Comparison of ENCODE assay signal across 23 cellular contexts in genomic region chr1:43524804-43525203, GRCh38. TPM values are rescaled to one million over a fixed set of nuclear protein-coding genes. Genes with fewer than 3 reads are reported as not detected.
DNase-seq lines count a peak whose midpoint lies in the region; ATAC-seq, FAIRE-seq and TF ChIP-seq lines count a peak whose summit lies in the region.
"Had no signal": no experiment of that assay in that cellular context is flagged by ENCODE, and none has a peak within 500 bp of the region (broad histone marks: within the 10 kb centered on the region; RNA-seq: fewer than 3 reads in every experiment).

No MANE protein-coding gene starts in this region.

- H2BK5ac ChIP-seq in H1 (ENCODE audit: low read depth, low read length): no peak overlapping the region

- H2AFZ ChIP-seq in GM23338 (peak overlapping the region; percentile 47; the same call in 1 of the 2 replicates), H1 (ENCODE audit: low read length) (peak overlapping the region; percentile 13; the same call in 1 of the 2 replicates)

- peaks cover 6% of the 10 kb centered on the region for H3K27me3 Mint-ChIP-seq in GM23338 (ENCODE audit: insufficient read depth, low read depth, poor library complexity)

- no peak overlapping the region for H2BK15ac ChIP-seq in H1 (ENCODE audit: low read length)

- no peaks in the 10 kb centered on the region for H3K9me3 Mint-ChIP-seq in GM23338
- H3K9me3 Mint-ChIP-seq: activated naive CD8-positive, alpha-beta T cell treated with anti-CD3 and anti-CD28 coated beads, Interleukin-2, amount 50 U/mL, for 24 hours; activated T-helper 1 cell treated with anti-CD3 and anti-CD28 coated beads, Interleukin-12 subunit alpha, Interleukin-12 subunit beta, Interleukin-2, Interleukin-4 antibody, amounts not matched to agents 30 ng/mL and 10 ng/mL and 1 ng/mL, durations not matched to agents 14 hours and 24 hours and 36 hours; immature natural killer cell; naive thymus-derived CD8-positive, alpha-beta T cell had no signal

- CTCF ChIA-PET in H1 (lab: Charles Lee; ENCODE audit: partially characterized antibody): interaction anchor here (1.0 to 1.3 kb wide), 2 partner anchors 31 to 56 kb away, joined by 4 read pairs; no protein-coding TSS in a partner anchor

- no peak overlapping the region for H3K4me3 Mint-ChIP-seq in GM23338
- H3K4me3 Mint-ChIP-seq: activated naive CD8-positive, alpha-beta T cell treated with anti-CD3 and anti-CD28 coated beads, Interleukin-2, amount 50 U/mL, for 24 hours; activated T-helper 1 cell treated with anti-CD3 and anti-CD28 coated beads, Interleukin-12 subunit alpha, Interleukin-12 subunit beta, Interleukin-2, Interleukin-4 antibody, amounts not matched to agents 30 ng/mL and 10 ng/mL and 1 ng/mL, durations not matched to agents 14 hours and 24 hours and 36 hours; immature natural killer cell; naive thymus-derived CD8-positive, alpha-beta T cell had no signal

- no peak overlapping the region for H3K4me3 ChIP-seq in BE2C (ENCODE audit: low read depth, low read length)
- H3K4me3 ChIP-seq in GM23338: no peak overlapping the region
- no peak overlapping the region for H3K4me3 ChIP-seq in H1 (ENCODE audit: extremely low read depth in 1 of 4, insufficient read depth in 2 of 4, low read depth in 3 of 4, low read length in 4 of 4)
- no peak overlapping the region for H3K4me3 ChIP-seq in sigmoid colon
- H3K4me3 ChIP-seq in foreskin fibroblast (ENCODE audit: low read depth in 1 of 2, low read length in 2 of 2): no peak overlapping the region
- H3K4me3 ChIP-seq: lung, thoracic aorta had no signal

- no peaks in the 10 kb centered on the region for H3K79me1 ChIP-seq in H1 (ENCODE audit: low read depth, low read length)

- no peak overlapping the region for H3K18ac ChIP-seq in H1 (ENCODE audit: extremely low read depth, low read length)

- POLR2A ChIA-PET in H1 (lab: Charles Lee; ENCODE audit: partially characterized antibody): interaction anchor here (1.1 to 15.4 kb wide), 4 partner anchors 10 to 126 kb away, joined by 3 to 270 read pairs (median 5); partner anchors contain the start of gene KDM4A

- H3K56ac ChIP-seq in H1 (replicated peaks; ENCODE audit: insufficient read length, low read depth, low read length): no peak overlapping the region

- intact Hi-C loops in sigmoid colon (cut with DNase I): no loop called here

- no peak overlapping the region for H3K27ac Mint-ChIP-seq in GM23338
- H3K27ac Mint-ChIP-seq: activated naive CD8-positive, alpha-beta T cell treated with anti-CD3 and anti-CD28 coated beads, Interleukin-2, amount 50 U/mL, for 24 hours; activated T-helper 1 cell treated with anti-CD3 and anti-CD28 coated beads, Interleukin-12 subunit alpha, Interleukin-12 subunit beta, Interleukin-2, Interleukin-4 antibody, amounts not matched to agents 30 ng/mL and 10 ng/mL and 1 ng/mL, durations not matched to agents 14 hours and 24 hours and 36 hours; naive thymus-derived CD8-positive, alpha-beta T cell had no signal

- no peak overlapping the region for H4K8ac ChIP-seq in H1 (ENCODE audit: extremely low read depth, insufficient read depth, low read length)

- no peaks in the 10 kb centered on the region for H3K36me3 ChIP-seq in BE2C
- H3K36me3 ChIP-seq in GM23338 (ENCODE audit: insufficient read depth): no peaks in the 10 kb centered on the region
- no peaks in the 10 kb centered on the region for H3K36me3 ChIP-seq in H1 (ENCODE audit: control insufficient read depth in 2 of 4, insufficient read depth in 4 of 4, low read length in 3 of 4)
- H3K36me3 ChIP-seq in sigmoid colon: no peaks in the 10 kb centered on the region
- H3K36me3 ChIP-seq: thoracic aorta, WERI-Rb-1 had no signal

- 0 out of 2 replicates have a peak, but pooled peaks cover 2% of the 10 kb centered on the region for H3F3A ChIP-seq in GM23338 (replicated peaks; ENCODE audit: low read depth)

- no peak overlapping the region for H2AK5ac ChIP-seq in H1 (ENCODE audit: low read depth, low read length)

- TF ChIP-seq CTCF in BE2C (IDR thresholded peaks at IDR 0.05; ENCODE audit: low read depth, low read length) (no peak), GM23338 (conservative IDR thresholded peaks at IDR 0.05; ENCODE audit: low read depth in 2 of 2) (no peak), H1 (IDR thresholded peaks at IDR 0.05; ENCODE audit: control extremely low read depth in 1 of 3, insufficient read depth in 1 of 3, low read depth in 1 of 3, low read length in 3 of 3) (no peak), sigmoid colon (IDR thresholded peaks at IDR 0.05) (no peak), foreskin fibroblast (IDR thresholded peaks at IDR 0.05; ENCODE audit: low read depth, low read length) (no peak)

- H3K4me1 ChIP-seq in BE2C (no peaks in the 10 kb centered on the region; the same call in 1 of the 2 replicates), GM23338 (ENCODE audit: insufficient read depth) (peaks cover 6% of the 10 kb centered on the region), H1 (replicated peaks in 1 of 4; ENCODE audit: control insufficient read depth in 3 of 4, insufficient read depth in 4 of 4, low read length in 3 of 4) (peaks cover 0 to 1% (median 0%) of the 10 kb centered on the region in 4 experiments; a peak in 2 of 7 replicates), sigmoid colon (peaks cover 0 to 6% (median 6%) of the 10 kb centered on the region in 4 donors)

- 93% methylated on average over 8 of the region's 8 CpGs; no CpG with 5 or more reads in 1 of the 2 experiments for WGBS in H1 (ENCODE audit: extremely low coverage in 1 of 2, insufficient coverage in 1 of 2, insufficient read length in 1 of 2, insufficient replicate concordance in 2 of 2, low coverage in 1 of 2, low lambda C conversion rate in 2 of 2, missing lambda C conversion rate in 1 of 2), 2 experiments
- WGBS in sigmoid colon, 2 donors: 29 to 65% methylated on average over 8 of the region's 8 CpGs

- H3K23me2 ChIP-seq in H1 (ENCODE audit: low read depth, low read length): no peaks in the 10 kb centered on the region

- H4K91ac ChIP-seq in H1 (replicated peaks; ENCODE audit: insufficient read length, low read length): no peak overlapping the region

- no peak overlapping the region for H3K4ac ChIP-seq in H1 (replicated peaks; ENCODE audit: insufficient read length, low read depth, low read length)

- H3K27ac ChIP-seq in GM23338 (ENCODE audit: low read depth) (no peak overlapping the region), H1 (ENCODE audit: low read depth, low read length) (no peak overlapping the region), sigmoid colon (no peak overlapping the region)
- H3K27ac ChIP-seq: HL-60, thoracic aorta, WERI-Rb-1 had no signal

- no peak for TF ChIP-seq POLR2A in H1 (IDR thresholded peaks at IDR 0.05; ENCODE audit: control extremely low read depth in 1 of 2, low read depth in 2 of 2, low read length in 2 of 2)
- peak in 1 of 2 donors; percentile 23 for TF ChIP-seq POLR2A in sigmoid colon (IDR thresholded peaks at IDR 0.05)

- H4K20me1 ChIP-seq in GM23338 (replicated peaks; ENCODE audit: insufficient read depth) (no peaks in the 10 kb centered on the region), H1 (replicated peaks in 1 of 2; ENCODE audit: control insufficient read depth in 1 of 2, insufficient read depth in 2 of 2, low read length in 2 of 2) (no peaks in the 10 kb centered on the region)

- H3K23ac ChIP-seq in H1 (ENCODE audit: insufficient read length): no peak overlapping the region

- H3K14ac ChIP-seq in H1 (ENCODE audit: insufficient read length): no peak overlapping the region

- H2BK120ac ChIP-seq in H1 (replicated peaks; ENCODE audit: low read depth, low read length): no peak overlapping the region

- no peaks in the 10 kb centered on the region for H3K9me2 ChIP-seq in GM23338 (ENCODE audit: insufficient read depth)

- peaks cover 35% of the 10 kb centered on the region for H3K4me1 Mint-ChIP-seq in GM23338

- H3K9me3 ChIP-seq in BE2C (no peaks in the 10 kb centered on the region), H1 (ENCODE audit: insufficient read depth in 2 of 2, low read depth in 1 of 2, low read length in 1 of 2) (no peaks in the 10 kb centered on the region), sigmoid colon (no peaks in the 10 kb centered on the region)
- H3K9me3 ChIP-seq: thoracic aorta had no signal

- H3K27me3 ChIP-seq in BE2C: no peaks in the 10 kb centered on the region
- peaks cover 3% of the 10 kb centered on the region for H3K27me3 ChIP-seq in GM23338 (ENCODE audit: insufficient read depth)
- peaks cover 0 to 4% (median 1%) of the 10 kb centered on the region in 4 experiments; a peak in 5 of 7 replicates for H3K27me3 ChIP-seq in H1 (replicated peaks in 1 of 4; ENCODE audit: control insufficient read depth in 3 of 4, extremely low read depth in 1 of 4, insufficient read depth in 3 of 4, low read length in 3 of 4)
- no peaks in the 10 kb centered on the region for H3K27me3 ChIP-seq in sigmoid colon

- no peak overlapping the region for H2BK20ac ChIP-seq in H1 (ENCODE audit: low read length)

- no peak overlapping the region for H3K9ac ChIP-seq in H1 (replicated peaks in 1 of 4; ENCODE audit: extremely low read depth in 1 of 4, low read depth in 3 of 4, low read length in 3 of 4)

- peak overlapping the region; percentile 11; the same call in 1 of the 2 replicates for H2BK12ac ChIP-seq in H1 (ENCODE audit: low read depth, low read length)

- no peaks in the 10 kb centered on the region for H3K79me2 ChIP-seq in GM23338 (replicated peaks; ENCODE audit: insufficient read depth)
- H3K79me2 ChIP-seq in H1 (ENCODE audit: control insufficient read depth in 1 of 2, insufficient read depth in 2 of 2, low read length in 2 of 2): no peaks in the 10 kb centered on the region

- FAIRE-seq in H1 (lab: Jason Lieb, UNC): no peak
- FAIRE-seq: H54, RCC 7860 had no signal

- no peak overlapping the region for H4K5ac ChIP-seq in H1 (ENCODE audit: insufficient read length, low read depth, low read length)

- DNase-seq in BE2C: peak; percentile 20
- no peak for DNase-seq in GM23338 (ENCODE audit: low spot score)
- peak; percentile 94 for DNase-seq in NCI-H510A (lab: John Stamatoyannopoulos, UW)
- DNase-seq in H1 (ENCODE audit: low read depth in 1 of 2, low spot score in 2 of 2): no peak
- no peak for DNase-seq in sigmoid colon
- no peak for DNase-seq in NCI-H526 treated with DMSO at 0.1 percent for 48 hours (lab: John Stamatoyannopoulos, UW)
- DNase-seq in foreskin fibroblast: no peak
- DNase-seq: activated CD8-positive, alpha-beta memory T cell treated with anti-CD3 and anti-CD28 coated beads for 24 hours; activated naive CD8-positive, alpha-beta T cell treated with anti-CD3 and anti-CD28 coated beads, Interleukin-2, amount 50 U/mL, for 24 hours; effector CD4-positive, alpha-beta T cell; glutamatergic neuron; immature natural killer cell; KG1; naive thymus-derived CD8-positive, alpha-beta T cell; NCI-H1092; WERI-Rb-1 had no signal

- H3K4me2 ChIP-seq in GM23338 (no peak overlapping the region), H1 (ENCODE audit: insufficient read depth in 1 of 2, low read depth in 2 of 2, low read length in 2 of 2) (no peak overlapping the region)

- no peak for ATAC-seq in GM23338
- ATAC-seq in GM21825 (IDR thresholded peaks at IDR 0.05; ENCODE audit: unreplicated experiment): no peak
- ATAC-seq: activated naive CD8-positive, alpha-beta T cell treated with anti-CD3 and anti-CD28 coated beads, Interleukin-2, amount 50 U/mL, for 24 hours; naive thymus-derived CD8-positive, alpha-beta T cell had no signal

- no peak for TF ChIP-seq RAD21 in H1 (IDR thresholded peaks at IDR 0.05 in 1 of 2, conservative IDR thresholded peaks at IDR 0.05 in 1 of 2; ENCODE audit: low read depth in 2 of 2, low read length in 2 of 2)

- TF ChIP-seq EP300 in H1 (IDR thresholded peaks at IDR 0.05; ENCODE audit: borderline replicate concordance in 1 of 2, low read depth in 2 of 2, low read length in 2 of 2): no peak
- no peak for TF ChIP-seq EP300 in sigmoid colon (IDR thresholded peaks at IDR 0.05)

- no peaks in the 10 kb centered on the region; the same call in 2 of the 3 replicates for H3K36me3 Mint-ChIP-seq in GM23338 (ENCODE audit: low read depth)
- H3K36me3 Mint-ChIP-seq: immature natural killer cell; naive thymus-derived CD8-positive, alpha-beta T cell had no signal

RNA-seq across cellular contexts. Expression of gene PTPRF, which starts 5.9 kb away (rescaled TPM):
- 8.3 TPM for polyA plus RNA-seq in BE2C (2012; ENCODE audit: insufficient read depth, insufficient read length, low read depth)
- total RNA-seq in GM23338 (2014; rRNA removed; shearing (Covaris generic)): 154 and 173 TPM in 2 replicates
- polyA plus RNA-seq in GM23338 (2016; fragmentation: Nextera tagmentation; extraction: Ambion mirVana): 48.7 and 52.4 TPM in 2 replicates
- 221 and 231 TPM in 2 replicates for total RNA-seq in H1 (2021; fragmentation: NEBNext Ultra II Directional; extraction: Animal tissue kit (Norgen Biotek cat#: 25700))
- 136 and 174 TPM in 2 replicates for polyA plus RNA-seq in H1 (2011; rRNA removed)
- 128 TPM for polyA plus RNA-seq in H1 (2011; cell fraction: cytosol; rRNA removed)
- polyA plus RNA-seq in H1 (2011; cell fraction: nucleus; rRNA removed): 286 TPM
- polyA plus RNA-seq in H1 (2012, experiment 1 of 2): 142 to 208 TPM (median 171 TPM) in 4 replicates
- 95.7 TPM for polyA plus RNA-seq in H1 (2012, experiment 2 of 2)
- polyA plus RNA-seq in H1 (2013, experiment 1 of 2): 171 TPM
- 161 TPM for polyA plus RNA-seq in H1 (2013, experiment 2 of 2)
- polyA minus RNA-seq in H1 (2011; rRNA and poly(A)+ RNA removed): 365 and 371 TPM in 2 replicates
- 155 TPM for polyA minus RNA-seq in H1 (2011; cell fraction: cytosol; rRNA and poly(A)+ RNA removed)
- polyA minus RNA-seq in H1 (2011; cell fraction: nucleus; rRNA and poly(A)+ RNA removed): 141 TPM
- total RNA-seq in sigmoid colon: 10 to 100 TPM; 38.2 to 78.7 (median 42.9) TPM
- polyA plus RNA-seq in sigmoid colon: 100 to 1,000 TPM in 1 of 3 donors, 10 to 100 TPM in 2; 18.6 to 125 (median 31.7) TPM
- polyA plus RNA-seq: immature natural killer cell; naive thymus-derived CD8-positive, alpha-beta T cell had no signal

Comparison
In these comparisons a context has a peak if more than half of its experiments do, and no peak if none do; other contexts are left out.
1. DNase-seq: peak in BE2C (single experiment) and NCI-H510A (single experiment); none in GM23338 (single experiment), H1 (0 of 2), sigmoid colon (single experiment), NCI-H526 treated with DMSO at 0.1 percent for 48 hours (single experiment) and foreskin fibroblast (0 of 2).